ENCODE assay signal across 18 cellular contexts in the genomic region with DNA sequence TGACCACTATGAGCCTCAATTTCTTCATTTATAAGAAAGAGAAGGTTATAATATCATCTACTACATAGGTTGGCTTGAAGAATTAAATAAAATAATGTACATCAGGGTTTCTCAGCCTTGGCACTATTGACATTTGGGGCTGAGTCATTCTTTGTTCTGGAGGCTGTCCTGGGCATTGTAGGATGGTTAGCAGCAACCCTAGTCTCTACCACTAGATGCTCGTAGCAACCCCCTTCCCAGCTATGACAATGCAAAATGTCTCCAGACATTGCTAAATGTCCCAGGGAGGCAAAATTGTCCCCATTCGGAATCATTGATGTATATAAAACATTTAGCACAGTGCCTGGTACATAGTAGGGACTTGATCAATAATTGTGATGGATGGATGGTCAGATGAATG.
"Had no signal": no experiment of that assay in that cellular context is flagged by ENCODE, and none has a peak within 500 bp of the region (broad histone marks: within the 10 kb centered on the region; RNA-seq: fewer than 3 reads in every experiment).

No MANE protein-coding gene starts in this region.

- H3K9me3 ChIP-seq: adrenal gland, body of pancreas, thoracic aorta, uterus had no signal

- H2AFZ ChIP-seq: parathyroid adenoma had no signal

- H3K9ac ChIP-seq: parathyroid adenoma had no signal

- ATAC-seq: activated CD8-positive, alpha-beta T cell treated with anti-CD3 and anti-CD28 coated beads, Interleukin-2, amount 10 ng/mL, durations not matched to agents 7 days and 5 days; body of pancreas had no signal

- H3K36me3 ChIP-seq: adrenal gland, thoracic aorta, uterus had no signal

- H3K9me3 Mint-ChIP-seq: activated naive CD4-positive, alpha-beta T cell treated with anti-CD3 and anti-CD28 coated beads for 36 hours; mesothelial cell of epicardium; stimulated activated naive CD8-positive, alpha-beta T cell treated with anti-CD3 and anti-CD28 coated beads, Interleukin-15, Interleukin-2, amounts not matched to agents 100 ng/mL and 50 ng/mL, for 24 hours had no signal

- H3K4me3 ChIP-seq: adrenal gland, body of pancreas, thoracic aorta, uterus had no signal

- H3K4me1 ChIP-seq: adrenal gland, body of pancreas, parathyroid adenoma, uterus had no signal

- H3K27ac Mint-ChIP-seq: activated CD8-positive, alpha-beta T cell treated with anti-CD3 and anti-CD28 coated beads, Interleukin-2, amount 10 ng/mL, durations not matched to agents 7 days and 5 days; activated naive CD4-positive, alpha-beta T cell treated with anti-CD3 and anti-CD28 coated beads for 36 hours; mesothelial cell of epicardium; stimulated activated naive CD8-positive, alpha-beta T cell treated with anti-CD3 and anti-CD28 coated beads, Interleukin-15, Interleukin-2, amounts not matched to agents 100 ng/mL and 50 ng/mL, for 24 hours had no signal

- DNase-seq: activated CD4-positive, alpha-beta T cell treated with anti-CD3 and anti-CD28 coated beads for 4 hours; activated CD8-positive, alpha-beta memory T cell treated with anti-CD3 and anti-CD28 coated beads, Interleukin-2, amount 50 U/mL, for 48 hours; activated CD8-positive, alpha-beta T cell treated with anti-CD3 and anti-CD28 coated beads, Interleukin-2, amount 10 ng/mL, durations not matched to agents 7 days and 5 days; activated naive CD4-positive, alpha-beta T cell treated with anti-CD3 and anti-CD28 coated beads for 36 hours; adrenal gland; body of pancreas; effector memory CD4-positive, alpha-beta T cell; erythroblast; hippocampal formation; kidney glomerular epithelial cell; stimulated activated CD4-positive, alpha-beta T cell treated with anti-CD3 and anti-CD28 coated beads, Interleukin-15, amount 100 ng/mL, for 24 hours; stimulated activated CD4-positive, alpha-beta T cell treated with anti-CD3 and anti-CD28 coated beads, Interleukin-4, amount 100 ng/mL, for 24 hours; uterus; WERI-Rb-1 had no signal

- H3K27me3 Mint-ChIP-seq: stimulated activated naive CD8-positive, alpha-beta T cell treated with anti-CD3 and anti-CD28 coated beads, Interleukin-15, Interleukin-2, amounts not matched to agents 100 ng/mL and 50 ng/mL, for 24 hours had no signal

- H3K27ac ChIP-seq: adrenal gland, body of pancreas, parathyroid adenoma, thoracic aorta, uterus, WERI-Rb-1 had no signal

- H3K27me3 ChIP-seq: adrenal gland, body of pancreas, uterus had no signal

- H3K36me3 Mint-ChIP-seq: mesothelial cell of epicardium had no signal

- H3K79me2 ChIP-seq: parathyroid adenoma had no signal

- H3K4me3 Mint-ChIP-seq: activated CD8-positive, alpha-beta T cell treated with anti-CD3 and anti-CD28 coated beads, Interleukin-2, amount 10 ng/mL, durations not matched to agents 7 days and 5 days; activated naive CD4-positive, alpha-beta T cell treated with anti-CD3 and anti-CD28 coated beads for 36 hours; mesothelial cell of epicardium; stimulated activated naive CD8-positive, alpha-beta T cell treated with anti-CD3 and anti-CD28 coated beads, Interleukin-15, Interleukin-2, amounts not matched to agents 100 ng/mL and 50 ng/mL, for 24 hours had no signal
